Comparison of ENCODE assay signal across 1 cellular context in genomic region chr22:37148742-37149665, GRCh38.
TF ChIP-seq lines count a peak whose summit lies in the region.

No MANE protein-coding gene starts in this region.

TF ChIP-seq in SK-N-SH, 30 proteins besides CTCF, POLR2A, EP300 and RAD21:
- TF ChIP-seq, protein P1, sequence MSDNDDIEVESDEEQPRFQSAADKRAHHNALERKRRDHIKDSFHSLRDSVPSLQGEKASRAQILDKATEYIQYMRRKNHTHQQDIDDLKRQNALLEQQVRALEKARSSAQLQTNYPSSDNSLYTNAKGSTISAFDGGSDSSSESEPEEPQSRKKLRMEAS (IDR thresholded peaks at IDR 0.05; ENCODE audit: low read depth), result no peak
- TF ChIP-seq TEAD4 (IDR thresholded peaks at IDR 0.05; ENCODE audit: borderline replicate concordance, insufficient read depth), result no peak
- TF ChIP-seq TAF1 (IDR thresholded peaks at IDR 0.05; ENCODE audit: borderline replicate concordance, low read depth, low read length), result no peak
- TF ChIP-seq GABPA (IDR thresholded peaks at IDR 0.05; ENCODE audit: low read depth), result no peak
- TF ChIP-seq FOXM1 (IDR thresholded peaks at IDR 0.05; ENCODE audit: low read depth), result no peak
- no peak for TF ChIP-seq FOSL2 (IDR thresholded peaks at IDR 0.05; ENCODE audit: borderline replicate concordance, low read depth)
- TF ChIP-seq JUND (IDR thresholded peaks at IDR 0.05), result no peak
- TF ChIP-seq YY1 (IDR thresholded peaks at IDR 0.05; ENCODE audit: low read depth), result no peak
- no peak for TF ChIP-seq TCF12 (IDR thresholded peaks at IDR 0.05)
- TF ChIP-seq NRF1 (IDR thresholded peaks at IDR 0.05; ENCODE audit: low read depth, low read length), result no peak
